8 cellular contexts compared by ENCODE assay signal in the genomic region with DNA sequence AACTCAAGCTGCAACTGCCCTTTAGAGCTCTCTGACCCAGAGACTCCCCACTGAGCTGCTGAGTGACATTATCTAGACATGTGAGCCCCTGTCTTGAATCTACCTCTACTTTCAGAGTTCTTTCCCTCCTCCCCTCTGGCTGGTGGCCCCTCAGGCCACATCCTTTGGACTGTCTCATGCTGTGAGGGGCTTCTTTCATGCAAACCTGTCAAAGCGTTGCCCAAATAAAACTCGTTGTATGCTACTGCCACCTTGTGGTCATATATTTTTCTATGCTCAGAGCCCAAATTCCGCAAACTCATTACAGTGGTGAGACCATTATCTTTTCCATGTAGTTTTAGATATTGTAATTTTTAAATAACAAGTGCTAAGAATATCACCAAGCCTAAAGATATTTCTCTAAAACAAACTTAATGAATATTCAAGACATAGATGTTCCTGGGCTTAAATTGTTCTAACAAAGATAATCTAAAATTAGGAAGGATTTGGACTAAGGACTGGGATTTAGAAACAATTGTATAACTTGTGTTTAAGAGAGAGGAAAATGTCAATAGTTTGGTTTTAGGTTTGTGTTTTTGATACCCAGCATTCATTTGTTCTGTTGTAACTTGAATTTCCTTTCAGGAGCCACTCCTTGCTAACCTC.
DNase-seq lines count a peak whose midpoint lies in the region; ATAC-seq, FAIRE-seq and TF ChIP-seq lines count a peak whose summit lies in the region.

No MANE protein-coding gene starts in this region.

- no peak for TF ChIP-seq POLR2A in GM12891 (IDR thresholded peaks at IDR 0.05; ENCODE audit: low read depth, low read length)

- peaks cover 4% of the 10 kb centered on the region for H3K27me3 Mint-ChIP-seq in nephron (ENCODE audit: low read depth)

- H3K4me1 Mint-ChIP-seq in nephron, result no peaks in the 10 kb centered on the region

- H3K9me3 Mint-ChIP-seq in nephron, result peaks cover 37% of the 10 kb centered on the region

- no peak overlapping the region for H3K4me3 ChIP-seq in cardiac fibroblast (replicated peaks in 1 of 2; ENCODE audit: low read depth in 2 of 2, low read length in 2 of 2)

- peak; percentile 57 for FAIRE-seq in GM12891 (lab: Jason Lieb, UNC)

- ATAC-seq in esophagus mucosa (no peak), HG03432 (IDR thresholded peaks at IDR 0.05; ENCODE audit: unreplicated experiment) (no peak)

- peak; percentile 51 for TF ChIP-seq CTCF in cardiac fibroblast (IDR thresholded peaks at IDR 0.05; ENCODE audit: low read depth, low read length)
- peak; percentile 15 to 39 (median 22) for TF ChIP-seq CTCF in nephron (IDR thresholded peaks at IDR 0.05; ENCODE audit: unreplicated experiment in 3 of 3)

- H3K36me3 Mint-ChIP-seq in nephron (ENCODE audit: low read depth), result peaks cover 9% of the 10 kb centered on the region

- no peak overlapping the region for H3K4me3 Mint-ChIP-seq in nephron

- DNase-seq in AG08395 (ENCODE audit: low spot score) (peak; percentile 12), GM12891 (ENCODE audit: insufficient read length, low spot score) (no peak), NCI-H748 (lab: John Stamatoyannopoulos, UW; ENCODE audit: unreplicated experiment) (peak; percentile 57), cardiac fibroblast (ENCODE audit: low read depth in 2 of 2) (peak; percentile 21 to 51), glomerular visceral epithelial cell (ENCODE audit: extremely low spot score) (no peak)

- H3K27ac Mint-ChIP-seq in nephron, result no peak overlapping the region

TF ChIP-seq in GM12891, 5 proteins besides CTCF, POLR2A, EP300 and RAD21:
- TF ChIP-seq PAX5 (IDR thresholded peaks at IDR 0.05; ENCODE audit: insufficient read depth, low read length, severe bottlenecking) (no peak), SPI1 (IDR thresholded peaks at IDR 0.05; ENCODE audit: low read depth, low read length) (no peak), TAF1 (IDR thresholded peaks at IDR 0.05; ENCODE audit: low read depth, low read length) (no peak), POLR2AphosphoS5 (IDR thresholded peaks at IDR 0.05; ENCODE audit: low read depth, low read length) (no peak), POU2F2 (IDR thresholded peaks at IDR 0.05; ENCODE audit: low read depth, low read length) (no peak)

Comparison
In these comparisons a context has a peak if more than half of its experiments do, and no peak if none do; other contexts are left out.
1. DNase-seq: peak in AG08395 (single experiment), NCI-H748 (single experiment) and cardiac fibroblast (2 of 2); none in GM12891 (single experiment) and glomerular visceral epithelial cell (single experiment).